In genomic region chr2:9630001-9630749, GRCh38 we compare ENCODE assay signal across 8 cellular contexts. TPM values are rescaled to one million over a fixed set of nuclear protein-coding genes. Genes with fewer than 3 reads are reported as not detected.
DNase-seq lines count a peak whose midpoint lies in the region; ATAC-seq and TF ChIP-seq lines count a peak whose summit lies in the region.

No MANE protein-coding gene starts in this region.

- H3K9me3 Mint-ChIP-seq in activated CD8-positive, alpha-beta T cell treated with anti-CD3 and anti-CD28 coated beads for 36 hours: no peaks in the 10 kb centered on the region

- DNase-seq in AML-193 (lab: John Stamatoyannopoulos, UW) (peak; percentile 55 to 57), GM19240 (ENCODE audit: insufficient read length, low spot score) (peak; percentile 60), NCI-H748 (lab: John Stamatoyannopoulos, UW; ENCODE audit: unreplicated experiment) (peak; percentile 90), ecto neural progenitor cell (ENCODE audit: low spot score) (peak; percentile 92), medulla oblongata (ENCODE audit: extremely low spot score) (peak; percentile 60)
- DNase-seq in activated CD8-positive, alpha-beta T cell treated with anti-CD3 and anti-CD28 coated beads for 36 hours: peak; percentile 83
- peak; percentile 50 for DNase-seq in stimulated activated CD8-positive, alpha-beta memory T cell treated with anti-CD3 and anti-CD28 coated beads, Interleukin-12 subunit alpha, Interleukin-12 subunit beta, amount 100 ng/mL, for 1 hour (ENCODE audit: low read depth)

- H3K27me3 Mint-ChIP-seq in activated CD8-positive, alpha-beta T cell treated with anti-CD3 and anti-CD28 coated beads for 36 hours: peaks cover 2% of the 10 kb centered on the region

- peak overlapping the region; percentile 93 for H3K27ac Mint-ChIP-seq in activated CD8-positive, alpha-beta T cell treated with anti-CD3 and anti-CD28 coated beads for 36 hours

- ATAC-seq in HG03432 (IDR thresholded peaks at IDR 0.05; ENCODE audit: unreplicated experiment): peak; percentile 50
- peak; percentile 50 for ATAC-seq in activated CD8-positive, alpha-beta T cell treated with anti-CD3 and anti-CD28 coated beads for 36 hours

- POLR2A ChIA-PET in activated CD8-positive, alpha-beta T cell treated with anti-CD3 and anti-CD28 coated beads for 36 hours (lab: Charles Lee): interaction anchor here (0.6 to 5.8 kb wide), 33 partner anchors 8 to 213 kb away, joined by 3 to 61 read pairs (median 4); partner anchors contain the start of genes ADAM17 and TAF1B

- peaks cover 51% of the 10 kb centered on the region for H3K36me3 Mint-ChIP-seq in activated CD8-positive, alpha-beta T cell treated with anti-CD3 and anti-CD28 coated beads for 36 hours (ENCODE audit: low read depth)

- intact Hi-C loops in activated CD8-positive, alpha-beta T cell treated with anti-CD3 and anti-CD28 coated beads for 36 hours (cut with micrococcal nuclease): no loop called here

- H3K4me1 Mint-ChIP-seq in activated CD8-positive, alpha-beta T cell treated with anti-CD3 and anti-CD28 coated beads for 36 hours (ENCODE audit: low read depth): peaks cover 51% of the 10 kb centered on the region

- CTCF ChIA-PET in activated CD8-positive, alpha-beta T cell treated with anti-CD3 and anti-CD28 coated beads for 36 hours (lab: Charles Lee): interaction anchor here (0.6 to 2.4 kb wide), 9 partner anchors 10 to 139 kb away, joined by 3 to 10 read pairs (median 4); partner anchors contain the start of gene ADAM17

- peak overlapping the region; percentile 99 for H3K4me3 Mint-ChIP-seq in activated CD8-positive, alpha-beta T cell treated with anti-CD3 and anti-CD28 coated beads for 36 hours

- TF ChIP-seq CTCF in activated CD8-positive, alpha-beta T cell treated with anti-CD3 and anti-CD28 coated beads for 36 hours (IDR thresholded peaks at IDR 0.05): no peak

RNA-seq across cellular contexts. Expression of gene YWHAQ, which starts 0.6 kb away (rescaled TPM):
- 100 to 1,000 TPM; 341 to 368 TPM for total RNA-seq in activated CD8-positive, alpha-beta T cell treated with anti-CD3 and anti-CD28 coated beads for 36 hours

Comparison
In these comparisons a context has a peak if more than half of its experiments do, and no peak if none do; other contexts are left out.
1. Peak in every context shown above with its lines: DNase-seq and ATAC-seq.